22 cellular contexts compared by ENCODE assay signal in genomic region chr7:107373354-107373753, GRCh38.
"Had no signal": no experiment of that assay in that cellular context is flagged by ENCODE, and none has a peak within 500 bp of the region (broad histone marks: within the 10 kb centered on the region; RNA-seq: fewer than 3 reads in every experiment).

No MANE protein-coding gene starts in this region.

- H3K9me3 Mint-ChIP-seq: T-helper 1 cell treated with Interleukin-12 subunit alpha and Interleukin-12 subunit beta and Interleukin-4 antibody, amounts not matched to agents 30 μg/mL and 1 μg/mL, for 36 hours; WTC11 had no signal

- H3K27me3 Mint-ChIP-seq: activated naive CD8-positive, alpha-beta T cell had no signal

- DNase-seq: activated CD4-positive, alpha-beta T cell treated with anti-CD3 and anti-CD28 coated beads for 48 hours; activated CD4-positive, alpha-beta T cell treated with anti-CD3 and anti-CD28 coated beads, Interleukin-2, amount 50 U/mL, for 4 hours; activated CD4-positive, CD25-positive, alpha-beta regulatory T cell treated with anti-CD3 and anti-CD28 coated beads, Interleukin-2, amount 50 U/mL, for 72 hours; activated CD8-positive, alpha-beta memory T cell treated with anti-CD3 and anti-CD28 coated beads, Interleukin-2, amount 50 U/mL, for 48 hours; activated CD8-positive, alpha-beta T cell treated with anti-CD3 and anti-CD28 coated beads, Interleukin-2, amount 10 ng/mL, durations not matched to agents 7 days and 5 days; activated effector memory CD4-positive, alpha-beta T cell treated with anti-CD3 and anti-CD28 coated beads, Interleukin-2, amount 50 U/mL, for 16 hours; activated naive CD4-positive, alpha-beta T cell treated with Interleukin-2 at 50 U/mL for 16 hours; activated T-cell treated with anti-CD3 and anti-CD28 coated beads, Interleukin-2, amount 50 U/mL, for 1 hour; amygdala; brain microvascular endothelial cell; MG63; NCI-H1105; NCI-H1436; NCI-H1694 treated with DMSO at 0.1 percent for 48 hours; NCI-H2081; NCI-H510A treated with DMSO at 0.1 percent for 48 hours; SHP77 treated with DMSO at 0.1 percent for 48 hours; T-helper 9 cell had no signal

- H3K27ac ChIP-seq: brain microvascular endothelial cell, cardiac muscle cell had no signal

- H3K27ac Mint-ChIP-seq: activated CD8-positive, alpha-beta T cell treated with anti-CD3 and anti-CD28 coated beads, Interleukin-2, amount 10 ng/mL, durations not matched to agents 7 days and 5 days; activated naive CD8-positive, alpha-beta T cell; T-helper 1 cell treated with Interleukin-12 subunit alpha and Interleukin-12 subunit beta and Interleukin-4 antibody, amounts not matched to agents 30 μg/mL and 1 μg/mL, for 36 hours; WTC11 had no signal

- H3K4me1 Mint-ChIP-seq: WTC11 had no signal

- H3K4me3 Mint-ChIP-seq: activated CD8-positive, alpha-beta T cell treated with anti-CD3 and anti-CD28 coated beads, Interleukin-2, amount 10 ng/mL, durations not matched to agents 7 days and 5 days; activated naive CD8-positive, alpha-beta T cell; T-helper 1 cell treated with Interleukin-12 subunit alpha and Interleukin-12 subunit beta and Interleukin-4 antibody, amounts not matched to agents 30 μg/mL and 1 μg/mL, for 36 hours; WTC11 had no signal

- H3K36me3 ChIP-seq: brain microvascular endothelial cell, cardiac muscle cell, MG63 had no signal

- H3K36me3 Mint-ChIP-seq: WTC11 had no signal

- ATAC-seq: activated CD8-positive, alpha-beta T cell treated with anti-CD3 and anti-CD28 coated beads, Interleukin-2, amount 10 ng/mL, durations not matched to agents 7 days and 5 days; WTC11 had no signal

- H3K9me3 ChIP-seq: MG63 had no signal

- H3K4me3 ChIP-seq: cardiac muscle cell, MG63 had no signal

- H3K27me3 ChIP-seq: brain microvascular endothelial cell, cardiac muscle cell, MG63 had no signal
